1 cellular context compared by ENCODE assay signal in genomic region chr12:121802843-121803698, GRCh38.
A peak's percentile ranks its signal among the peaks of the same experiment; 100 is the strongest.
TF ChIP-seq lines count a peak whose summit lies in the region.

No MANE protein-coding gene starts in this region.

TF ChIP-seq in K562, 482 proteins besides CTCF, POLR2A, EP300 and RAD21 (continued from another document and continues in another):
- TF ChIP-seq THRA (IDR thresholded peaks at IDR 0.05), result no peak
- peak; percentile 29 for TF ChIP-seq HMGN3 (IDR thresholded peaks at IDR 0.05; ENCODE audit: borderline replicate concordance, extremely low read depth, insufficient read length, low read depth, low read length)
- TF ChIP-seq ZNF232 (CRISPR knock-in tag; IDR thresholded peaks at IDR 0.05), result no peak
- TF ChIP-seq MTA3 (IDR thresholded peaks at IDR 0.05; ENCODE audit: borderline replicate concordance), result peak; percentile 83
- peak; percentile 67 to 95 (median 79) for TF ChIP-seq YY1 (IDR thresholded peaks at IDR 0.05; ENCODE audit: borderline replicate concordance in 1 of 3, control insufficient read depth in 1 of 3, extremely low read depth in 1 of 3, insufficient read depth in 3 of 3, insufficient read length in 1 of 3, insufficient replicate concordance in 2 of 3, low read depth in 1 of 3, low read length in 2 of 3)
- TF ChIP-seq FOXA3 (CRISPR knock-in tag; conservative IDR thresholded peaks at IDR 0.05 in 1 of 2, IDR thresholded peaks at IDR 0.05 in 1 of 2), result no peak
- TF ChIP-seq NCOA6 (IDR thresholded peaks at IDR 0.05), result no peak
- peak; percentile 79; the same call in 1 of the 2 replicates for TF ChIP-seq ETV5 (CRISPR knock-in tag; IDR thresholded peaks at IDR 0.05; ENCODE audit: low read depth)
- TF ChIP-seq TEAD1 (CRISPR knock-in tag; IDR thresholded peaks at IDR 0.05), result peak in 1 of 2 experiments; percentile 74; a peak in 2 of 4 replicates
- TF ChIP-seq NBN (IDR thresholded peaks at IDR 0.05; ENCODE audit: low read depth), result no peak
- peak; percentile 56; the same call in 1 of the 2 replicates for TF ChIP-seq SMARCE1 (IDR thresholded peaks at IDR 0.05)
- no peak for TF ChIP-seq U2AF1 (optimal IDR thresholded peaks at IDR 0.05; ENCODE audit: low read depth, low read length)
- TF ChIP-seq ARID3A (IDR thresholded peaks at IDR 0.05; ENCODE audit: borderline replicate concordance, low read depth, low read length), result peak; percentile 49; the same call in 1 of the 2 replicates
- TF ChIP-seq CHAMP1 (IDR thresholded peaks at IDR 0.05), result no peak
- peak; percentile 25; the same call in 1 of the 2 replicates for TF ChIP-seq ZNF143 (CRISPR knock-in tag; IDR thresholded peaks at IDR 0.05)
- TF ChIP-seq ZNF57 (CRISPR knock-in tag; IDR thresholded peaks at IDR 0.05), result no peak
- TF ChIP-seq TAF1 (IDR thresholded peaks at IDR 0.05; ENCODE audit: control insufficient read depth, extremely low read depth, insufficient read depth, low read length, severe bottlenecking), result peak; percentile 81
- peak; percentile 82; the same call in 1 of the 2 replicates for TF ChIP-seq ZNF592 (IDR thresholded peaks at IDR 0.05)
- TF ChIP-seq ZSCAN29 (IDR thresholded peaks at IDR 0.05), result 0 out of 2 replicates have a peak, but pooled peaks have one; percentile 12
- TF ChIP-seq SMAD1 (IDR thresholded peaks at IDR 0.05; ENCODE audit: low read depth, low read length, partially characterized antibody), result peak; percentile 95
- TF ChIP-seq ZNF165 (CRISPR knock-in tag; IDR thresholded peaks at IDR 0.05; ENCODE audit: borderline replicate concordance), result no peak
- TF ChIP-seq BRCA1 (IDR thresholded peaks at IDR 0.05), result no peak
- no peak for TF ChIP-seq BRCA1 (CRISPR knock-in tag; IDR thresholded peaks at IDR 0.05)
- TF ChIP-seq ATF6 (CRISPR knock-in tag; IDR thresholded peaks at IDR 0.05), result no peak
- TF ChIP-seq CGGBP1 (CRISPR knock-in tag; IDR thresholded peaks at IDR 0.05), result no peak
- no peak for TF ChIP-seq AFF4 (CRISPR knock-in tag; IDR thresholded peaks at IDR 0.05)
